ENCODE assay signal across 2 cellular contexts in the genomic region with DNA sequence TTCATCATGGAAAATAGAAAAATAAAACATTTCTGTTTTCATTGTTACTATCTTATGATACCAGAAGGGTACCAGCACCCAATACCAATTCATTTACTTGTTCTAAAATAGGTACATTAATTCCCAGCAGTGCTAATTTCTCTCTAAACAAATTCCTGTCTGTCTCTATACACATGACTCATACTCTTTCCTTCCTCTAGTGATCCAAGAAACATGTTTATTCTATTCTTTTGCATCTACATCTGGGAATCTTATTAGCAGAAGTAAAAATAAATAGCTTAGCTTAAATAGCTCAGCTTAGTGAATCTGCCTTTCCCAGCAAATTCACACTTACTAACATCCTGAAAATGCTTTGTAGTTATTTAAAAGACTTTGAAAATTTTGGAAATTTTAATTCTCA.
TF ChIP-seq lines count a peak whose summit lies in the region.

No MANE protein-coding gene starts in this region.

TF ChIP-seq in IMR-90, 13 proteins besides CTCF, POLR2A, EP300 and RAD21:
- TF ChIP-seq FOS (IDR thresholded peaks at IDR 0.05; ENCODE audit: low read depth, low read length) (peak; percentile 64; the same call in 1 of the 2 replicates), NFE2L2 (IDR thresholded peaks at IDR 0.05; ENCODE audit: low read depth, low read length) (no peak)

TF ChIP-seq in endothelial cell of umbilical vein, 7 proteins besides CTCF, POLR2A, EP300 and RAD21:
- TF ChIP-seq FOS (IDR thresholded peaks at IDR 0.05; ENCODE audit: borderline replicate concordance, insufficient read depth, low read length), result peak; percentile 80
- no peak for TF ChIP-seq GATA2 (IDR thresholded peaks at IDR 0.05; ENCODE audit: insufficient read depth, insufficient read length, low read depth, low read length)
- no peak for TF ChIP-seq POLR2AphosphoS5 (IDR thresholded peaks at IDR 0.05; ENCODE audit: insufficient read depth, low read depth, low read length)
- peak; percentile 88 for TF ChIP-seq JUN (IDR thresholded peaks at IDR 0.05; ENCODE audit: borderline replicate concordance, insufficient read depth, insufficient read length, low read depth)
